In the genomic region with DNA sequence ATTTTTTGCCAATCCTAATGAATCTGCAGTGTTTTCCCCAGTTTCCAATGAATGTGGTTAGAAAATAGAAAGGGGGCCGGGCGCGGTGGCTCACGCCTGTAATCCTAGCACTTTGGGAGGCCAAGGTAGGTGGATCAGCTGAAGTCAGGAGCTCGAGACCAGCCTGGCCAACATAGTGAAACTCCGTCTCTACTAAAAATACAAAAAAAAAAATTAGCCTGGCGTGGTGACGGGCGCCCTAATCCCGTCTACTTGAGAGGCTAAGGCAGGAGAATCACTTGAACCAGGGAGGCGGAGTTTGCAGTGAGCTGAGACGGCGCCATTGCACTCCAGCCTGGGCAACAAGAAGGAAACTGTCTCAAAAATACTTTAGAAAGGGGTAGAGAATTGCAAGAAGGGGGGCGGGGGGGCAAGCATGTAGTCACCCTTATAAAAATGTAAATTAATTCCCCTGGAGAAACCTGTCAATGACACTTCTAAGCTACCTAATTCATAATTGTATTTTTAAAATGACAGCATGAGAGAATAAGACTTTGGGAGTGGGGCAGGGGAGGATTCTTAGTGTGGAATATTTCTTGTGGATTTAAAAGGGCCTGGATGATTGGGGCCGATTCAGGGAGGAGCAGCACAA, we compare ENCODE assay signal across 8 cellular contexts. TPM values are rescaled to one million over a fixed set of nuclear protein-coding genes. Genes with fewer than 3 reads are reported as not detected.
DNase-seq lines count a peak whose midpoint lies in the region; ATAC-seq, FAIRE-seq and TF ChIP-seq lines count a peak whose summit lies in the region.

No MANE protein-coding gene starts in this region.

- H3K9me3 Mint-ChIP-seq in GM23338: no peaks in the 10 kb centered on the region; the same call in 2 of the 3 replicates

- peaks cover 33% of the 10 kb centered on the region for H3K79me2 ChIP-seq in GM23338 (replicated peaks; ENCODE audit: insufficient read depth)

- DNase-seq in GM23338 (ENCODE audit: low spot score): no peak
- no peak for DNase-seq in SJCRH30
- DNase-seq in esophagus squamous epithelium (lab: John Stamatoyannopoulos, UW): no peak
- DNase-seq in retinal pigment epithelial cell (ENCODE audit: low read depth): no peak
- no peak for DNase-seq in GM19239 (ENCODE audit: insufficient read length, low spot score)
- DNase-seq in sciatic nerve (ENCODE audit: low spot score): no peak
- DNase-seq in NCI-H2171 (lab: John Stamatoyannopoulos, UW): no peak

- peaks cover 8% of the 10 kb centered on the region for H3K36me3 Mint-ChIP-seq in GM23338 (ENCODE audit: low read depth)

- H2AFZ ChIP-seq in GM23338: no peak overlapping the region

- H3K27me3 ChIP-seq in GM23338 (ENCODE audit: insufficient read depth) (no peaks in the 10 kb centered on the region), SJCRH30 (no peaks in the 10 kb centered on the region), esophagus squamous epithelium (no peaks in the 10 kb centered on the region)

- no peaks in the 10 kb centered on the region for H4K20me1 ChIP-seq in GM23338 (replicated peaks; ENCODE audit: insufficient read depth)

- TF ChIP-seq CTCF in GM23338 (conservative IDR thresholded peaks at IDR 0.05; ENCODE audit: low read depth in 2 of 2) (no peak), esophagus squamous epithelium (IDR thresholded peaks at IDR 0.05) (no peak), retinal pigment epithelial cell (conservative IDR thresholded peaks at IDR 0.05; ENCODE audit: low read depth, low read length) (no peak)

- no peaks in the 10 kb centered on the region for H3K9me3 ChIP-seq in SJCRH30 (replicated peaks)
- no peaks in the 10 kb centered on the region for H3K9me3 ChIP-seq in esophagus squamous epithelium

- ATAC-seq in GM23338: no peak
- no peak for ATAC-seq in GM21367 (IDR thresholded peaks at IDR 0.05; ENCODE audit: unreplicated experiment)
- no peak for ATAC-seq in sciatic nerve

- peak overlapping the region; percentile 99 for H3K4me3 Mint-ChIP-seq in GM23338

- no peak for FAIRE-seq in GM19239 (lab: Jason Lieb, UNC)

- intact Hi-C loops in esophagus squamous epithelium (cut with DNase I) (loop anchor here (5.0 kb wide), 1 partner anchor 137 kb away; no protein-coding TSS in a partner anchor), sciatic nerve (cut with DNase I) (loop anchor here (5.0 kb wide), 1 partner anchor 137 kb away; no protein-coding TSS in a partner anchor)

- H3K27me3 Mint-ChIP-seq in GM23338 (ENCODE audit: insufficient read depth, low read depth, poor library complexity): peaks cover 5% of the 10 kb centered on the region

- H3K4me1 ChIP-seq in GM23338 (ENCODE audit: insufficient read depth) (peaks cover 17% of the 10 kb centered on the region), SJCRH30 (peaks cover 3% of the 10 kb centered on the region; the same call in 1 of the 2 replicates), esophagus squamous epithelium (peaks cover 12 to 41% (median 19%) of the 10 kb centered on the region in 3 donors)

- 35 to 64% methylated on average over 8 to 15 of the region's 15 CpGs for WGBS in esophagus squamous epithelium, 2 donors

- H3K4me3 ChIP-seq in GM23338: peak overlapping the region; percentile 99
- peak overlapping the region; percentile 86 for H3K4me3 ChIP-seq in SJCRH30
- H3K4me3 ChIP-seq in esophagus squamous epithelium: peak overlapping the region in 3 of 4 donors; percentile 80 to 99 (median 87)
- H3K4me3 ChIP-seq in retinal pigment epithelial cell (ENCODE audit: low read length): peak overlapping the region; percentile 96

- H3K9me2 ChIP-seq in GM23338 (ENCODE audit: insufficient read depth): no peaks in the 10 kb centered on the region

- peaks cover 15% of the 10 kb centered on the region; the same call in 1 of the 2 replicates for H3F3A ChIP-seq in GM23338 (replicated peaks; ENCODE audit: low read depth)

- H3K4me1 Mint-ChIP-seq in GM23338: peaks cover 20% of the 10 kb centered on the region

- no peak for TF ChIP-seq POLR2A in esophagus squamous epithelium (IDR thresholded peaks at IDR 0.05)

- peak overlapping the region; percentile 71 for H3K4me2 ChIP-seq in GM23338

- H3K27ac ChIP-seq in GM23338 (ENCODE audit: low read depth): peak overlapping the region; percentile 99; the same call in 1 of the 2 replicates
- H3K27ac ChIP-seq in SJCRH30: peak overlapping the region; percentile 82; the same call in 1 of the 2 replicates
- peak overlapping the region; percentile 94 to 100 (median 97) for H3K27ac ChIP-seq in esophagus squamous epithelium

- H3K36me3 ChIP-seq in GM23338 (ENCODE audit: insufficient read depth): peaks cover 3% of the 10 kb centered on the region; the same call in 1 of the 2 replicates
- 0 out of 2 replicates have a peak, but pooled peaks cover 2% of the 10 kb centered on the region for H3K36me3 ChIP-seq in SJCRH30
- peaks cover 0 to 31% (median 0%) of the 10 kb centered on the region in 3 donors for H3K36me3 ChIP-seq in esophagus squamous epithelium

- peak overlapping the region; percentile 100; the same call in 1 of the 2 replicates for H3K27ac Mint-ChIP-seq in GM23338

TF ChIP-seq in GM23338, 12 proteins besides CTCF, POLR2A, EP300 and RAD21 (continues in another document):
- TF ChIP-seq STAT1 (IDR thresholded peaks at IDR 0.05; ENCODE audit: unreplicated experiment): no peak
- TF ChIP-seq, protein P1, sequence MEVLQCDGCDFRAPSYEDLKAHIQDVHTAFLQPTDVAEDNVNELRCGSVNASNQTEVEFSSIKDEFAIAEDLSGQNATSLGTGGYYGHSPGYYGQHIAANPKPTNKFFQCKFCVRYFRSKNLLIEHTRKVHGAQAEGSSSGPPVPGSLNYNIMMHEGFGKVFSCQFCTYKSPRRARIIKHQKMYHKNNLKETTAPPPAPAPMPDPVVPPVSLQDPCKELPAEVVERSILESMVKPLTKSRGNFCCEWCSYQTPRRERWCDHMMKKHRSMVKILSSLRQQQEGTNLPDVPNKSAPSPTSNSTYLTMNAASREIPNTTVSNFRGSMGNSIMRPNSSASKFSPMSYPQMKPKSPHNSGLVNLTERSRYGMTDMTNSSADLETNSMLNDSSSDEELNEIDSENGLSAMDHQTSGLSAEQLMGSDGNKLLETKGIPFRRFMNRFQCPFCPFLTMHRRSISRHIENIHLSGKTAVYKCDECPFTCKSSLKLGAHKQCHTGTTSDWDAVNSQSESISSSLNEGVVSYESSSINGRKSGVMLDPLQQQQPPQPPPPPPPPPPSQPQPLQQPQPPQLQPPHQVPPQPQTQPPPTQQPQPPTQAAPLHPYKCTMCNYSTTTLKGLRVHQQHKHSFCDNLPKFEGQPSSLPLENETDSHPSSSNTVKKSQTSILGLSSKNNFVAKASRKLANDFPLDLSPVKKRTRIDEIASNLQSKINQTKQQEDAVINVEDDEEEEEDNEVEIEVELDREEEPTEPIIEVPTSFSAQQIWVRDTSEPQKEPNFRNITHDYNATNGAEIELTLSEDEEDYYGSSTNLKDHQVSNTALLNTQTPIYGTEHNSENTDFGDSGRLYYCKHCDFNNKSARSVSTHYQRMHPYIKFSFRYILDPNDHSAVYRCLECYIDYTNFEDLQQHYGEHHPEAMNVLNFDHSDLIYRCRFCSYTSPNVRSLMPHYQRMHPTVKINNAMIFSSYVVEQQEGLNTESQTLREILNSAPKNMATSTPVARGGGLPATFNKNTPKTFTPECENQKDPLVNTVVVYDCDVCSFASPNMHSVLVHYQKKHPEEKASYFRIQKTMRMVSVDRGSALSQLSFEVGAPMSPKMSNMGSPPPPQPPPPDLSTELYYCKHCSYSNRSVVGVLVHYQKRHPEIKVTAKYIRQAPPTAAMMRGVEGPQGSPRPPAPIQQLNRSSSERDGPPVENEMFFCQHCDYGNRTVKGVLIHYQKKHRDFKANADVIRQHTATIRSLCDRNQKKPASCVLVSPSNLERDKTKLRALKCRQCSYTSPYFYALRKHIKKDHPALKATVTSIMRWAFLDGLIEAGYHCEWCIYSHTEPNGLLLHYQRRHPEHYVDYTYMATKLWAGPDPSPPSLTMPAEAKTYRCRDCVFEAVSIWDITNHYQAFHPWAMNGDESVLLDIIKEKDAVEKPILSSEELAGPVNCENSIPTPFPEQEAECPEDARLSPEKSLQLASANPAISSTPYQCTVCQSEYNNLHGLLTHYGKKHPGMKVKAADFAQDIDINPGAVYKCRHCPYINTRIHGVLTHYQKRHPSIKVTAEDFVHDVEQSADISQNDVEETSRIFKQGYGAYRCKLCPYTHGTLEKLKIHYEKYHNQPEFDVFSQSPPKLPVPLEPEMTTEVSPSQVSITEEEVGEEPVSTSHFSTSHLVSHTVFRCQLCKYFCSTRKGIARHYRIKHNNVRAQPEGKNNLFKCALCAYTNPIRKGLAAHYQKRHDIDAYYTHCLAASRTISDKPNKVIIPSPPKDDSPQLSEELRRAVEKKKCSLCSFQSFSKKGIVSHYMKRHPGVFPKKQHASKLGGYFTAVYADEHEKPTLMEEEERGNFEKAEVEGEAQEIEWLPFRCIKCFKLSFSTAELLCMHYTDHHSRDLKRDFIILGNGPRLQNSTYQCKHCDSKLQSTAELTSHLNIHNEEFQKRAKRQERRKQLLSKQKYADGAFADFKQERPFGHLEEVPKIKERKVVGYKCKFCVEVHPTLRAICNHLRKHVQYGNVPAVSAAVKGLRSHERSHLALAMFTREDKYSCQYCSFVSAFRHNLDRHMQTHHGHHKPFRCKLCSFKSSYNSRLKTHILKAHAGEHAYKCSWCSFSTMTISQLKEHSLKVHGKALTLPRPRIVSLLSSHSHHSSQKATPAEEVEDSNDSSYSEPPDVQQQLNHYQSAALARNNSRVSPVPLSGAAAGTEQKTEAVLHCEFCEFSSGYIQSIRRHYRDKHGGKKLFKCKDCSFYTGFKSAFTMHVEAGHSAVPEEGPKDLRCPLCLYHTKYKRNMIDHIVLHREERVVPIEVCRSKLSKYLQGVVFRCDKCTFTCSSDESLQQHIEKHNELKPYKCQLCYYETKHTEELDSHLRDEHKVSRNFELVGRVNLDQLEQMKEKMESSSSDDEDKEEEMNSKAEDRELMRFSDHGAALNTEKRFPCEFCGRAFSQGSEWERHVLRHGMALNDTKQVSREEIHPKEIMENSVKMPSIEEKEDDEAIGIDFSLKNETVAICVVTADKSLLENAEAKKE (CRISPR knock-in tag; IDR thresholded peaks at IDR 0.05): no peak
- TF ChIP-seq, protein P2, sequence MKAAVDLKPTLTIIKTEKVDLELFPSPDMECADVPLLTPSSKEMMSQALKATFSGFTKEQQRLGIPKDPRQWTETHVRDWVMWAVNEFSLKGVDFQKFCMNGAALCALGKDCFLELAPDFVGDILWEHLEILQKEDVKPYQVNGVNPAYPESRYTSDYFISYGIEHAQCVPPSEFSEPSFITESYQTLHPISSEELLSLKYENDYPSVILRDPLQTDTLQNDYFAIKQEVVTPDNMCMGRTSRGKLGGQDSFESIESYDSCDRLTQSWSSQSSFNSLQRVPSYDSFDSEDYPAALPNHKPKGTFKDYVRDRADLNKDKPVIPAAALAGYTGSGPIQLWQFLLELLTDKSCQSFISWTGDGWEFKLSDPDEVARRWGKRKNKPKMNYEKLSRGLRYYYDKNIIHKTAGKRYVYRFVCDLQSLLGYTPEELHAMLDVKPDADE (IDR thresholded peaks at IDR 0.05): no peak

RNA-seq across cellular contexts. Expression of a gene that starts 1.7 kb away (rescaled TPM):
- 61.9 and 67.1 TPM in 2 replicates for total RNA-seq in GM23338 (2014; rRNA removed; shearing (Covaris generic))
- polyA plus RNA-seq in GM23338 (2016; fragmentation: Nextera tagmentation; extraction: Ambion mirVana): 34.1 and 38.5 TPM in 2 replicates
- total RNA-seq in SJCRH30 (2014; rRNA removed; shearing (Covaris generic)): 44.3 and 45.8 TPM in 2 replicates
- 10 to 100 TPM; 21.1 to 56.1 (median 41.5) TPM for total RNA-seq in esophagus squamous epithelium
- total RNA-seq in sciatic nerve: 58.9 TPM
